In the genomic region with DNA sequence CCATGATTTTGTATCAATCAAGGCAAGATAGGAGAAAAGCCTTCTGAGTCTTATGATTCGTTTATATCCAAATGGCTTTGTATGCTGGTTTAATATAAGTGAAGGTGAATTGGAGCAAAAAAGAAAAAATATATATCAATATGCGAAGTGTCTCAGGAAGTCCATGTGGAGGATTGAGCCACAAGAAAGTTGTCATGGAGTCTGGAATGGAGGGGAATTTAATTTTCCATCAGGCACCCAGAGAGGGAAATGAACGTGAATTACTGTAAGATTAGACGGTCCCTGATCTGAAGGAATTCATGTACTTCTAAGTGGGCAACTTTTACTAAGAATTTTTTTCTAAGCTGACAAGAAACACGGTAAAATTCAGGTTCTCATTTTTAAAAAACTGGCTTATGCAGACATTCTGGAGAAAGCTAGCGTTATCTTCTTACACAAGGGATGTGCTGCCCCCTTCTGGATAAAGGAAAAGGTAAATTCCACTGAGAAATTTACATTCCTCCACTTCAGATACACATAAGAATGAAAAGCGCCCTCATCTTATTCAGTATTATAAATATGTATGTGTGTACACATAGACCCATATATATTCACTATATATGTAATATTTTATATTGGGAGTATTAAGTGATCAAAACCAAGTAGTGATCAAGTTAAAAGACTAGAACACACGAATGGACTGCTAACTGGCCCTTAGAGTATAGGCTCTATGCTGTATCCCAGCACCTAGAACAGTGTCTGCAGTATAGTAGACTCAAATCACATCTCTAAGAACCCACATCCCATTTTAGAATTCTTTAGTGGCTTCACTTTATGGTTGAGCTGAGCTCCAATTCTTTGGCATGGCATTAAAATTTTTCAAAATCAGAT, we compare ENCODE assay signal across 8 cellular contexts.
DNase-seq lines count a peak whose midpoint lies in the region; ATAC-seq and TF ChIP-seq lines count a peak whose summit lies in the region.

No MANE protein-coding gene starts in this region.

- H3K27ac Mint-ChIP-seq in effector memory CD8-positive, alpha-beta T cell: no peak overlapping the region

- no peaks in the 10 kb centered on the region for H3K4me1 ChIP-seq in right atrium auricular region
- H3K4me1 ChIP-seq in breast epithelium: no peaks in the 10 kb centered on the region

- ATAC-seq in Right ventricle myocardium inferior (no peak), HG03039 (IDR thresholded peaks at IDR 0.05; ENCODE audit: unreplicated experiment) (peak; percentile 72)
- ATAC-seq in effector memory CD8-positive, alpha-beta T cell (replicated peaks): no peak

- intact Hi-C loops in Right ventricle myocardium inferior (cut with DNase I): loop anchor here (10.0 kb wide), 1 partner anchor 258 kb away; no protein-coding TSS in a partner anchor
- intact Hi-C loops in breast epithelium (cut with DNase I; ENCODE audit: low total_unique reads): no loop called here

- no peak overlapping the region for H3K27ac ChIP-seq in right atrium auricular region
- H3K27ac ChIP-seq in breast epithelium: no peak overlapping the region

- H3K9me3 Mint-ChIP-seq in effector memory CD8-positive, alpha-beta T cell: peaks cover 2 to 11% of the 10 kb centered on the region in 2 donors

- H3K36me3 ChIP-seq in right atrium auricular region (no peaks in the 10 kb centered on the region), breast epithelium (no peaks in the 10 kb centered on the region)

- DNase-seq in right atrium auricular region (ENCODE audit: low spot score) (no peak), Right ventricle myocardium inferior (ENCODE audit: missing footprints) (no peak), NCI-H460 (ENCODE audit: extremely low read depth, low read depth) (peak; percentile 62), breast epithelium (ENCODE audit: low spot score in 2 of 2) (no peak), lung microvascular endothelial cell (ENCODE audit: low read depth in 2 of 2) (peak; percentile 72 to 73)
- DNase-seq in activated CD4-positive, CD25-positive, alpha-beta regulatory T cell (lab: John Stamatoyannopoulos, UW): no peak
- no peak for DNase-seq in effector memory CD8-positive, alpha-beta T cell

- H3K36me3 Mint-ChIP-seq in effector memory CD8-positive, alpha-beta T cell (ENCODE audit: insufficient read depth): no peaks in the 10 kb centered on the region

- no peaks in the 10 kb centered on the region for H3K4me1 Mint-ChIP-seq in effector memory CD8-positive, alpha-beta T cell (ENCODE audit: low read depth in 2 of 2)

- TF ChIP-seq CTCF in right atrium auricular region (IDR thresholded peaks at IDR 0.05): peak; percentile 18 to 65
- TF ChIP-seq CTCF in breast epithelium (IDR thresholded peaks at IDR 0.05): peak in 2 of 3 donors; percentile 35 to 46

- H3K27me3 Mint-ChIP-seq in effector memory CD8-positive, alpha-beta T cell: no peaks in the 10 kb centered on the region

- H3K4me3 Mint-ChIP-seq in effector memory CD8-positive, alpha-beta T cell: no peak overlapping the region

- no peaks in the 10 kb centered on the region for H3K9me3 ChIP-seq in right atrium auricular region
- no peaks in the 10 kb centered on the region for H3K9me3 ChIP-seq in breast epithelium

- H3K4me3 ChIP-seq in right atrium auricular region: no peak overlapping the region
- no peak overlapping the region for H3K4me3 ChIP-seq in breast epithelium

- no peak for TF ChIP-seq POLR2A in breast epithelium (IDR thresholded peaks at IDR 0.05)

- H3K27me3 ChIP-seq in right atrium auricular region (no peaks in the 10 kb centered on the region), breast epithelium (no peaks in the 10 kb centered on the region)

Comparison
In these comparisons a context has a peak if more than half of its experiments do, and no peak if none do; other contexts are left out.
1. DNase-seq: peak in NCI-H460 (single experiment) and lung microvascular endothelial cell (2 of 2); none in right atrium auricular region (single experiment), Right ventricle myocardium inferior (single experiment), breast epithelium (0 of 2), activated CD4-positive, CD25-positive, alpha-beta regulatory T cell (0 of 4) and effector memory CD8-positive, alpha-beta T cell (0 of 3).